8 cellular contexts compared by ENCODE assay signal in genomic region chr6:89082439-89082838, GRCh38. TPM values are rescaled to one million over a fixed set of nuclear protein-coding genes. Genes with fewer than 3 reads are reported as not detected.
DNase-seq lines count a peak whose midpoint lies in the region; ATAC-seq and TF ChIP-seq lines count a peak whose summit lies in the region.

No MANE protein-coding gene starts in this region.

- no peaks in the 10 kb centered on the region for H3K27me3 Mint-ChIP-seq in activated T-cell treated with anti-CD3 and anti-CD28 coated beads, Interleukin-2, amount 50 U/mL, for 72 hours (ENCODE audit: low read depth)
- no peaks in the 10 kb centered on the region for H3K27me3 Mint-ChIP-seq in T-cell

- H3K4me1 Mint-ChIP-seq in activated T-cell treated with anti-CD3 and anti-CD28 coated beads, Interleukin-2, amount 50 U/mL, for 72 hours (ENCODE audit: low read depth): peaks cover 44% of the 10 kb centered on the region
- H3K4me1 Mint-ChIP-seq in T-cell: peaks cover 44 to 59% (median 56%) of the 10 kb centered on the region in 3 donors

- H4K20me1 ChIP-seq in fibroblast of lung (ENCODE audit: control insufficient read depth, extremely low read depth, insufficient read depth, low read length): no peaks in the 10 kb centered on the region

- peak overlapping the region; percentile 98 for H3K4me2 ChIP-seq in fibroblast of lung (ENCODE audit: extremely low read depth, insufficient read depth, low read length)

- H3K27ac Mint-ChIP-seq in activated T-cell treated with anti-CD3 and anti-CD28 coated beads, Interleukin-2, amount 50 U/mL, for 72 hours: peak overlapping the region; percentile 99
- peak overlapping the region; percentile 87 for H3K27ac Mint-ChIP-seq in T-cell

- CTCF ChIA-PET in T-cell (lab: Charles Lee): interaction anchor here in 1 of 2 donors (0.5 to 0.7 kb wide), 2 partner anchors 858 to 1928 kb away, joined by 3 read pairs; no protein-coding TSS in a partner anchor

- DNase-seq in activated T-cell treated with anti-CD3 and anti-CD28 coated beads, Interleukin-2, amount 50 U/mL, for 72 hours: peak in 1 of 2 donors; percentile 19
- no peak for DNase-seq in activated T-cell treated with anti-CD3 and anti-CD28 coated beads for 4 hours
- DNase-seq in T-cell: no peak
- peak; percentile 45 to 47 for DNase-seq in fibroblast of lung (ENCODE audit: low read depth in 2 of 2)
- peak; percentile 50 for DNase-seq in pons (ENCODE audit: low spot score)
- DNase-seq in GM19238 (ENCODE audit: insufficient read length, low spot score): no peak

- peak overlapping the region; percentile 96 for H3K27ac ChIP-seq in fibroblast of lung (ENCODE audit: insufficient read depth, low read length)

- no peaks in the 10 kb centered on the region for H3K9me3 ChIP-seq in fibroblast of lung (ENCODE audit: control insufficient read depth, insufficient read depth, low read depth, low read length)

- H3K9ac ChIP-seq in fibroblast of lung (ENCODE audit: insufficient read depth, low read length): peak overlapping the region; percentile 87

- peaks cover 29% of the 10 kb centered on the region for H3K79me2 ChIP-seq in fibroblast of lung (ENCODE audit: control insufficient read depth, insufficient read depth, low read length)

- no peak overlapping the region for H2AFZ ChIP-seq in fibroblast of lung (ENCODE audit: low read length)

- POLR2A ChIA-PET in T-cell (lab: Charles Lee): interaction anchor here (0.6 to 2.3 kb wide), 12 partner anchors 15 to 1546 kb away, joined by 3 to 13 read pairs (median 4); partner anchors contain the start of gene PM20D2 (in 2 of the 2)

- TF ChIP-seq CTCF in fibroblast of lung (conservative IDR thresholded peaks at IDR 0.05 in 1 of 2, IDR thresholded peaks at IDR 0.05 in 1 of 2; ENCODE audit: low read depth in 1 of 2, low read length in 2 of 2): no peak

- H3K9me3 Mint-ChIP-seq in activated T-cell treated with anti-CD3 and anti-CD28 coated beads, Interleukin-2, amount 50 U/mL, for 72 hours: no peaks in the 10 kb centered on the region
- H3K9me3 Mint-ChIP-seq in T-cell: no peaks in the 10 kb centered on the region

- peak overlapping the region; percentile 92 to 100 for H3K4me3 Mint-ChIP-seq in activated T-cell treated with anti-CD3 and anti-CD28 coated beads, Interleukin-2, amount 50 U/mL, for 72 hours
- H3K4me3 Mint-ChIP-seq in T-cell: peak overlapping the region; percentile 92 to 96 (median 94)

- H3K36me3 Mint-ChIP-seq in activated T-cell treated with anti-CD3 and anti-CD28 coated beads, Interleukin-2, amount 50 U/mL, for 72 hours (ENCODE audit: insufficient read depth in 2 of 2): peaks cover 17 to 30% of the 10 kb centered on the region in 2 donors
- peaks cover 42% of the 10 kb centered on the region for H3K36me3 Mint-ChIP-seq in T-cell

- no peaks in the 10 kb centered on the region for H3K4me1 ChIP-seq in fibroblast of lung (ENCODE audit: control insufficient read depth, extremely low read depth, insufficient read depth, low read length)

- no peak for ATAC-seq in activated T-cell treated with anti-CD3 and anti-CD28 coated beads, Interleukin-2, amount 50 U/mL, for 72 hours (replicated peaks in 1 of 2)
- no peak for ATAC-seq in T-cell (replicated peaks in 1 of 4)
- no peak for ATAC-seq in GM21423 (IDR thresholded peaks at IDR 0.05; ENCODE audit: unreplicated experiment)
- no peak for ATAC-seq in GM19467 (IDR thresholded peaks at IDR 0.05; ENCODE audit: unreplicated experiment)

- H3K4me3 ChIP-seq in fibroblast of lung (replicated peaks in 1 of 4; ENCODE audit: control extremely low read depth in 1 of 4, insufficient read depth in 1 of 4, low read depth in 3 of 4, low read length in 4 of 4): peak overlapping the region; percentile 82 to 100 (median 94)

- no peaks in the 10 kb centered on the region for H3K27me3 ChIP-seq in fibroblast of lung (ENCODE audit: control insufficient read depth, insufficient read depth, low read length)

- no peaks in the 10 kb centered on the region for H3K36me3 ChIP-seq in fibroblast of lung (ENCODE audit: control insufficient read depth, insufficient read depth, low read length)

RNA-seq across cellular contexts. Expression of gene PNRC1, which starts 1.9 kb away (rescaled TPM):
- total RNA-seq in activated T-cell treated with anti-CD3 and anti-CD28 coated beads, Interleukin-2, amount 50 U/mL, for 72 hours: 100 to 1,000 TPM; 119 to 137 TPM
- 100 to 1,000 TPM; 421 to 792 (median 481) TPM for total RNA-seq in T-cell
- 65.1 and 73.7 TPM in 2 replicates for total RNA-seq in fibroblast of lung
- 11.2 and 14.9 TPM in 2 replicates for polyA plus RNA-seq in fibroblast of lung
- polyA plus RNA-seq in fibroblast of lung (2012): 36.2 and 67.4 TPM in 2 replicates
- 8.3 and 13.7 TPM in 2 replicates for polyA minus RNA-seq in fibroblast of lung (ENCODE audit: low replicate concordance)

RNA-seq across cellular contexts. Expression of gene SRSF12, which starts 35.4 kb away (rescaled TPM):
- under 1 TPM; 0.23 to 0.46 TPM for total RNA-seq in activated T-cell treated with anti-CD3 and anti-CD28 coated beads, Interleukin-2, amount 50 U/mL, for 72 hours
- total RNA-seq in T-cell (not detected), fibroblast of lung (0.33 and 0.51 TPM in 2 replicates)
- 0.10 and 0.11 TPM in 2 replicates for polyA plus RNA-seq in fibroblast of lung
- polyA plus RNA-seq in fibroblast of lung (2012): 0.06 and 0.07 TPM in 2 replicates
- not detected in 2 replicates for polyA minus RNA-seq in fibroblast of lung (ENCODE audit: low replicate concordance)

Comparison
In these comparisons a context has a peak if more than half of its experiments do, and no peak if none do; other contexts are left out.
1. DNase-seq: peak in fibroblast of lung (2 of 2) and pons (single experiment); none in activated T-cell treated with anti-CD3 and anti-CD28 coated beads for 4 hours (single experiment), T-cell (0 of 34) and GM19238 (single experiment).